In genomic region chr18:58590231-58590630, GRCh38 we compare ENCODE assay signal across 12 cellular contexts. TPM values are rescaled to one million over a fixed set of nuclear protein-coding genes. Genes with fewer than 3 reads are reported as not detected.
A peak's percentile ranks its signal among the peaks of the same experiment; 100 is the strongest.
DNase-seq lines count a peak whose midpoint lies in the region; ATAC-seq, FAIRE-seq and TF ChIP-seq lines count a peak whose summit lies in the region.
"Had no signal": no experiment of that assay in that cellular context is flagged by ENCODE, and none has a peak within 500 bp of the region (broad histone marks: within the 10 kb centered on the region; RNA-seq: fewer than 3 reads in every experiment).

No MANE protein-coding gene starts in this region.

- TF ChIP-seq CTCF in WTC11 (IDR thresholded peaks at IDR 0.05) (no peak), heart left ventricle (IDR thresholded peaks at IDR 0.05) (no peak), psoas muscle (IDR thresholded peaks at IDR 0.05) (no peak), PC-3 (conservative IDR thresholded peaks at IDR 0.05; ENCODE audit: low read depth, low read length) (no peak)

- no peaks in the 10 kb centered on the region for H3K9me2 ChIP-seq in PC-3 (replicated peaks; ENCODE audit: low read length)

- peak overlapping the region in 11 of 12 donors; percentile 19 to 86 (median 74) for H3K27ac ChIP-seq in heart left ventricle
- H3K27ac ChIP-seq in psoas muscle = peak overlapping the region; percentile 78
- no peak overlapping the region for H3K27ac ChIP-seq in PC-3 (ENCODE audit: low read length)

- H3K4me3 Mint-ChIP-seq in WTC11 = no peak overlapping the region

- H3K9me3 ChIP-seq in heart left ventricle (peaks cover 0 to 14% (median 2%) of the 10 kb centered on the region in 12 donors), psoas muscle (no peaks in the 10 kb centered on the region), PC-3 (ENCODE audit: low read length) (no peaks in the 10 kb centered on the region), HAP-1 (no peaks in the 10 kb centered on the region)

- H3K9me3 Mint-ChIP-seq in WTC11 = peaks cover 29% of the 10 kb centered on the region

- no peaks in the 10 kb centered on the region for H3K27me3 ChIP-seq in heart left ventricle
- H3K27me3 ChIP-seq in psoas muscle (ENCODE audit: insufficient read depth in 3 of 3, low read length in 2 of 3) = no peaks in the 10 kb centered on the region
- no peaks in the 10 kb centered on the region for H3K27me3 ChIP-seq in PC-3 (ENCODE audit: low read length)
- H3K27me3 ChIP-seq in HAP-1 (ENCODE audit: low read depth) = no peaks in the 10 kb centered on the region

- no peaks in the 10 kb centered on the region for H3K36me3 ChIP-seq in heart left ventricle
- peaks cover 0 to 3% of the 10 kb centered on the region in 2 donors for H3K36me3 ChIP-seq in psoas muscle (ENCODE audit: insufficient read depth in 1 of 2, low read depth in 1 of 2)
- H3K36me3 ChIP-seq in PC-3 (ENCODE audit: low read depth, low read length) = no peaks in the 10 kb centered on the region
- no peaks in the 10 kb centered on the region for H3K36me3 ChIP-seq in HAP-1 (replicated peaks)

- H3K4me1 ChIP-seq in heart left ventricle = peaks cover 6 to 54% (median 39%) of the 10 kb centered on the region in 12 donors
- H3K4me1 ChIP-seq in psoas muscle = peaks cover 36% of the 10 kb centered on the region
- no peaks in the 10 kb centered on the region for H3K4me1 ChIP-seq in PC-3 (ENCODE audit: insufficient read depth, low read length)
- peaks cover 10% of the 10 kb centered on the region for H3K4me1 ChIP-seq in HAP-1

- H3K4me1 Mint-ChIP-seq in WTC11 = peaks cover 17% of the 10 kb centered on the region

- no peak overlapping the region for H2AFZ ChIP-seq in PC-3 (ENCODE audit: low read length)

- no peaks in the 10 kb centered on the region for H3K79me2 ChIP-seq in PC-3 (ENCODE audit: low read length)

- peak; percentile 97 for DNase-seq in EH (ENCODE audit: low read depth)
- peak; percentile 29 for DNase-seq in WTC11 (ENCODE audit: low spot score)
- no peak for DNase-seq in heart left ventricle
- DNase-seq in psoas muscle = no peak
- no peak for DNase-seq in PC-3
- DNase-seq in HAP-1 (ENCODE audit: low spot score in 2 of 2) = no peak
- DNase-seq in AML-193 (lab: John Stamatoyannopoulos, UW) = no peak
- DNase-seq in GM12892 (ENCODE audit: insufficient read length) = no peak
- DNase-seq: activated effector memory CD4-positive, alpha-beta T cell treated with anti-CD3 and anti-CD28 coated beads, Interleukin-2, amount 50 U/mL, for 16 hours; posterior cingulate gyrus; SHP77 had no signal

- no peak overlapping the region for H3K4me2 ChIP-seq in PC-3 (ENCODE audit: low read length)

- H3K4me3 ChIP-seq in heart left ventricle = no peak overlapping the region
- no peak overlapping the region for H3K4me3 ChIP-seq in psoas muscle
- no peak overlapping the region for H3K4me3 ChIP-seq in PC-3 (ENCODE audit: low read length)
- H3K4me3 ChIP-seq in HAP-1 = no peak overlapping the region

- in situ Hi-C loops in HAP-1 (cut with MboI; ENCODE audit: low sequenced_read_pairs) = no loop called here

- POLR2A ChIA-PET in WTC11 (lab: Charles Lee) (no interaction called here), PC-3 (lab: Charles Lee; ENCODE audit: unreplicated experiment) (no interaction called here)

- ATAC-seq in WTC11 (peak; percentile 81), heart left ventricle (peak in 2 of 4 donors; percentile 21 to 43), psoas muscle (peak; percentile 34 to 50 (median 38)), PC-3 (no peak)

- BruUV-seq in PC-3 (replicated peaks; lab: Mats Ljungman, UMichigan) = no TSS peak

- no peaks in the 10 kb centered on the region for H3F3A ChIP-seq in PC-3 (ENCODE audit: low read length, unreplicated experiment)

- intact Hi-C loops in heart left ventricle (cut with DNase I) (loop anchor here in 5 of 10 donors (5.0 to 10.0 kb wide), 5 partner anchors 37 to 82 kb away; partner anchors contain the start of genes ALPK2 (in 1 of the 5) and MALT1 (in 1 of the 5)), psoas muscle (cut with DNase I) (loop anchor here (5.0 kb wide), 2 partner anchors 37 to 58 kb away; partner anchors contain the start of gene ALPK2 (in 1 of the 2)), PC-3 (cut with micrococcal nuclease) (no loop called here)

- no peak for FAIRE-seq in GM12892 (lab: Jason Lieb, UNC)
- FAIRE-seq: keratinocyte had no signal

- WGBS in heart left ventricle, 4 donors = 19 to 30% (median 24%) methylated on average over 3 of the region's 3 CpGs
- 3 to 20% (median 11%) methylated on average over 3 of the region's 3 CpGs for WGBS in psoas muscle, 3 donors

- H3K9ac ChIP-seq in PC-3 (ENCODE audit: low read length) = no peak overlapping the region

- TF ChIP-seq POLR2A in heart left ventricle (IDR thresholded peaks at IDR 0.05) (no peak), GM12892 (IDR thresholded peaks at IDR 0.05; ENCODE audit: low read depth, low read length) (no peak)

- H3K27ac Mint-ChIP-seq in WTC11 = peak overlapping the region; percentile 61

- H3K27me3 Mint-ChIP-seq in WTC11 (ENCODE audit: low read depth) = no peaks in the 10 kb centered on the region; the same call in 1 of the 2 replicates

- H3K36me3 Mint-ChIP-seq in WTC11 = peaks cover 25% of the 10 kb centered on the region

- CTCF ChIA-PET in WTC11 (lab: Charles Lee) (interaction anchor here (0.6 to 1.2 kb wide), 3 partner anchors 21 to 181 kb away, joined by 3 to 4 read pairs (median 3); no protein-coding TSS in a partner anchor), PC-3 (lab: Charles Lee) (no interaction called here)

- no peaks in the 10 kb centered on the region for H4K20me1 ChIP-seq in PC-3 (ENCODE audit: low read length)

TF ChIP-seq in WTC11, 78 proteins besides CTCF, POLR2A, EP300 and RAD21 (continues in another document):
- TF ChIP-seq ZBTB43 (CRISPR knock-in tag; IDR thresholded peaks at IDR 0.05) = no peak
- no peak for TF ChIP-seq JAZF1 (CRISPR knock-in tag; IDR thresholded peaks at IDR 0.05)
- TF ChIP-seq, protein P1, sequence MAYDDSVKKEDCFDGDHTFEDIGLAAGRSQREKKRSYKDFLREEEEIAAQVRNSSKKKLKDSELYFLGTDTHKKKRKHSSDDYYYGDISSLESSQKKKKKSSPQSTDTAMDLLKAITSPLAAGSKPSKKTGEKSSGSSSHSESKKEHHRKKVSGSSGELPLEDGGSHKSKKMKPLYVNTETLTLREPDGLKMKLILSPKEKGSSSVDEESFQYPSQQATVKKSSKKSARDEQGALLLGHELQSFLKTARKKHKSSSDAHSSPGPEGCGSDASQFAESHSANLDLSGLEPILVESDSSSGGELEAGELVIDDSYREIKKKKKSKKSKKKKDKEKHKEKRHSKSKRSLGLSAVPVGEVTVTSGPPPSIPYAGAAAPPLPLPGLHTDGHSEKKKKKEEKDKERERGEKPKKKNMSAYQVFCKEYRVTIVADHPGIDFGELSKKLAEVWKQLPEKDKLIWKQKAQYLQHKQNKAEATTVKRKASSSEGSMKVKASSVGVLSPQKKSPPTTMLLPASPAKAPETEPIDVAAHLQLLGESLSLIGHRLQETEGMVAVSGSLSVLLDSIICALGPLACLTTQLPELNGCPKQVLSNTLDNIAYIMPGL (CRISPR knock-in tag; IDR thresholded peaks at IDR 0.05) = no peak
- no peak for TF ChIP-seq CREM (CRISPR knock-in tag; IDR thresholded peaks at IDR 0.05)
- TF ChIP-seq ATF1 (CRISPR knock-in tag; IDR thresholded peaks at IDR 0.05) = no peak
- no peak for TF ChIP-seq ZNF423 (CRISPR knock-in tag; IDR thresholded peaks at IDR 0.05)
- TF ChIP-seq EMX1 (CRISPR knock-in tag; IDR thresholded peaks at IDR 0.05) = no peak
- TF ChIP-seq ZNF263 (CRISPR knock-in tag; IDR thresholded peaks at IDR 0.05; ENCODE audit: low read depth) = no peak
- TF ChIP-seq ZNF416 (CRISPR knock-in tag; IDR thresholded peaks at IDR 0.05) = no peak

RNA-seq across cellular contexts. Expression of gene ALPK2, which starts 38.7 kb away (rescaled TPM):
- total RNA-seq in WTC11 (2021) = 0.07 to 0.18 TPM (median 0.07 TPM) in 3 replicates
- 100 to 1,000 TPM in 8 of 9 donors, 10 to 100 TPM in 1; 99.7 to 224 (median 159) TPM for total RNA-seq in heart left ventricle
- polyA plus RNA-seq in heart left ventricle = 10 to 100 TPM; 13.2 to 31.5 TPM
- 100 to 1,000 TPM in 1 of 4 donors, 10 to 100 TPM in 3; 53.8 to 108 (median 63.4) TPM for total RNA-seq in psoas muscle
- polyA plus RNA-seq in psoas muscle = 10 to 100 TPM in 2 of 3 donors, 1 to 10 TPM in 1; 9.6 to 34.1 (median 22.0) TPM
- 0.04 TPM in 1 of 2 replicates, not detected in the other for total RNA-seq in PC-3 (2014; rRNA removed)
- 4.3 TPM for polyA plus RNA-seq in GM12892 (2012; ENCODE audit: missing spikeins)

Comparison
In these comparisons a context has a peak if more than half of its experiments do, and no peak if none do; other contexts are left out.
1. DNase-seq: peak in EH (single experiment) and WTC11 (single experiment); none in heart left ventricle (0 of 5), psoas muscle (0 of 2), PC-3 (single experiment), HAP-1 (0 of 2), AML-193 (0 of 2) and GM12892 (single experiment).
2. RNA of gene ALPK2, which starts 38.7 kb away (total RNA-seq): 99.7 to 224 TPM in heart left ventricle and 53.8 to 108 TPM in psoas muscle; 0.07 to 0.18 TPM in WTC11 and 0.04 TPM in PC-3; every median in the first group is over 10 times any median in the second.